In genomic region chr20:22544462-22544861, GRCh38 we compare ENCODE assay signal across 1 cellular context.
TF ChIP-seq lines count a peak whose summit lies in the region.

No MANE protein-coding gene starts in this region.

TF ChIP-seq in K562, 482 proteins besides CTCF, POLR2A, EP300 and RAD21 (continued from another document):
- TF ChIP-seq E2F5 (CRISPR knock-in tag; IDR thresholded peaks at IDR 0.05) (no peak), POLR3G (IDR thresholded peaks at IDR 0.05; ENCODE audit: extremely low read depth, insufficient read length, insufficient replicate concordance) (no peak), CBX8 (IDR thresholded peaks at IDR 0.05; ENCODE audit: borderline replicate concordance, extremely low read depth, low read depth, low read length, poor library complexity, severe bottlenecking) (no peak)
- TF ChIP-seq, protein P1, sequence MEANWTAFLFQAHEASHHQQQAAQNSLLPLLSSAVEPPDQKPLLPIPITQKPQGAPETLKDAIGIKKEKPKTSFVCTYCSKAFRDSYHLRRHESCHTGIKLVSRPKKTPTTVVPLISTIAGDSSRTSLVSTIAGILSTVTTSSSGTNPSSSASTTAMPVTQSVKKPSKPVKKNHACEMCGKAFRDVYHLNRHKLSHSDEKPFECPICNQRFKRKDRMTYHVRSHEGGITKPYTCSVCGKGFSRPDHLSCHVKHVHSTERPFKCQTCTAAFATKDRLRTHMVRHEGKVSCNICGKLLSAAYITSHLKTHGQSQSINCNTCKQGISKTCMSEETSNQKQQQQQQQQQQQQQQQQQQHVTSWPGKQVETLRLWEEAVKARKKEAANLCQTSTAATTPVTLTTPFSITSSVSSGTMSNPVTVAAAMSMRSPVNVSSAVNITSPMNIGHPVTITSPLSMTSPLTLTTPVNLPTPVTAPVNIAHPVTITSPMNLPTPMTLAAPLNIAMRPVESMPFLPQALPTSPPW (CRISPR knock-in tag; IDR thresholded peaks at IDR 0.05), result peak; percentile 74; the same call in 1 of the 2 replicates
